ENCODE assay signal across 1 cellular context in the genomic region with DNA sequence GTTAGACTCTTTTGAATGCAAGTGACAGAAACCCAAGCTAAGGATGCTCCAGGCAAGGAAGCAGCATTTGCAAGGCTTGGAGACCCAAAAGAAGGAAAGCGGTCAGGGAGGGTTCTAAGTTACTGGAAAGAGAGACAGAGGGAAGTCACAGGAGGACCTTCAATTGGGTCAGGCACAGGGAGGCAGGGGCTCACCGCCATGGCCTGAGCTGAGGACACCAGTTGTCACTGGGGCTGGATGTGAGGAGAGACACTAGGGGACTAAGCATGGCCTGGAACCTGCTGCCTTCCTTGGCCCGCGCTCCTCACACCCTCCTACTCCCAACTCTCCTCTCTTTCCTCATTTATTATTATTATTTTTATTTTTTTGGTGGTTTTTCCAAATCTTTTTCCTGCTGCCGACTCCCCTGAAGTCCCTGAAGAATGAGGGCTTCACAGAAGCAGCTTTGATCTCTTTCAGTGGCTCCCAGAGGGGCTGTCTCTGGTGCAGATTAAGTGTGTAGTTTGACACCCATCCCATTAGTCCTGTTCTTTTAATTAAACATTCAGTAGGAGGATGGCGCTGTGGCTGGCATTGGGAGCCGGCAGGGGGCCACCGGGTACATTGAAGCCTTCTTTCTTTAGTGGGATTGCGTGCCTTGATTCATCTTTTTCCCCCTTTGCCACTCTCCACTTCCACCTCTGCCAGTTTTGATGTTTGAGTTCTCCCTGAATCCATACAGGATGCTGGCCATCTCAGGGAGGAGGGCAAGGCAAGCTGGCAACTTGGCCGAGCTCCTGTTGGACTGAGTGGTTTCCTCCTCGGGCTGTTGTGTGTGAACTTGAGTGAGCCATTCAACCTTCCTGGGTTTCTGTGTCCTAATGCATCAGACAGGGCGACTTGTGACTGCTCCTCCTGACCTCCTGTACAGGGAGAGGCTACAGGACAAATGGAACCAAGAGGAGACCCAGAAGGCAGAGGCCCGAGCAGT.
TF ChIP-seq lines count a peak whose summit lies in the region.

No MANE protein-coding gene starts in this region.

TF ChIP-seq in GM23338, 12 proteins besides CTCF, POLR2A, EP300 and RAD21 (continued from another document):
- TF ChIP-seq ETS1 (IDR thresholded peaks at IDR 0.05) (no peak), ZNF114 (CRISPR knock-in tag; IDR thresholded peaks at IDR 0.05) (no peak)
